In genomic region chr10:24505759-24506158, GRCh38 we compare ENCODE assay signal across 19 cellular contexts.
DNase-seq lines count a peak whose midpoint lies in the region; ATAC-seq, FAIRE-seq and TF ChIP-seq lines count a peak whose summit lies in the region.
"Had no signal": no experiment of that assay in that cellular context is flagged by ENCODE, and none has a peak within 500 bp of the region (broad histone marks: within the 10 kb centered on the region; RNA-seq: fewer than 3 reads in every experiment).

No MANE protein-coding gene starts in this region.

- FAIRE-seq in endothelial cell of umbilical vein (lab: Jason Lieb, UNC) (no peak), pancreas (lab: Jason Lieb, UNC) (no peak)

- no peak overlapping the region for H2AFZ ChIP-seq in endothelial cell of umbilical vein (ENCODE audit: low read depth, low read length)

- TF ChIP-seq CTCF in endothelial cell of umbilical vein (IDR thresholded peaks at IDR 0.05; ENCODE audit: extremely low read depth in 1 of 2, insufficient read depth in 1 of 2, low read depth in 1 of 2, low read length in 2 of 2) (no peak), pancreas (IDR thresholded peaks at IDR 0.05) (no peak), WERI-Rb-1 (IDR thresholded peaks at IDR 0.05; ENCODE audit: low read depth, low read length) (no peak)

- peak; percentile 0 for DNase-seq in DMS153 treated with DMSO at 0.1 percent for 48 hours (lab: John Stamatoyannopoulos, UW; ENCODE audit: unreplicated experiment)
- DNase-seq in DMS153 (lab: John Stamatoyannopoulos, UW), result no peak
- DNase-seq in endothelial cell of umbilical vein (ENCODE audit: low read depth, low spot score), result peak; percentile 33
- DNase-seq in pancreas, result peak in 2 of 6 donors; percentile 36 to 40
- DNase-seq in WERI-Rb-1, result no peak
- DNase-seq in GF-D8 (lab: John Stamatoyannopoulos, UW), result no peak
- DNase-seq: CD8-positive, alpha-beta memory T cell; EL; MG63; NCI-H1092 treated with DMSO at 0.1 percent for 48 hours; NCI-H187 treated with DMSO at 0.1 percent for 48 hours; NCI-H2171 treated with DMSO at 0.1 percent for 48 hours; NCI-H774 had no signal

- 42 to 45% methylated on average over 7 of the region's 7 CpGs for WGBS in pancreas, 2 donors

- H3K9ac ChIP-seq in endothelial cell of umbilical vein (replicated peaks; ENCODE audit: extremely low read depth, insufficient read depth, low read length), result no peak overlapping the region
- H3K9ac ChIP-seq: BLaER1, KMS-11 had no signal

- POLR2A ChIA-PET in endothelial cell of umbilical vein (lab: Charles Lee), result no interaction called here

- H3K9me3 ChIP-seq in endothelial cell of umbilical vein (replicated peaks; ENCODE audit: control insufficient read depth, insufficient read depth, low read length) (no peaks in the 10 kb centered on the region), pancreas (no peaks in the 10 kb centered on the region), WERI-Rb-1 (ENCODE audit: severe bottlenecking) (no peaks in the 10 kb centered on the region)
- H3K9me3 ChIP-seq: MG63 had no signal

- intact Hi-C loops in endothelial cell of umbilical vein (cut with micrococcal nuclease) (no loop called here), pancreas (cut with DNase I) (loop anchor here in 1 of 3 donors (10.0 kb wide), 1 partner anchor 121 kb away; no protein-coding TSS in a partner anchor)

- H3K4me2 ChIP-seq in endothelial cell of umbilical vein (ENCODE audit: insufficient read depth, low read length), result no peak overlapping the region
- H3K4me2 ChIP-seq: BLaER1, KMS-11 had no signal

- TF ChIP-seq RAD21 in Ishikawa (IDR thresholded peaks at IDR 0.05; ENCODE audit: low read depth), result no peak

- no peaks in the 10 kb centered on the region for H3K36me3 ChIP-seq in endothelial cell of umbilical vein (ENCODE audit: control insufficient read depth in 2 of 2, extremely low read depth in 1 of 2, insufficient read depth in 2 of 2, low read length in 2 of 2)
- peaks cover 0 to 8% (median 0%) of the 10 kb centered on the region in 3 donors for H3K36me3 ChIP-seq in pancreas
- H3K36me3 ChIP-seq in WERI-Rb-1, result no peaks in the 10 kb centered on the region
- H3K36me3 ChIP-seq: BLaER1 had no signal

- H3K4me1 ChIP-seq in endothelial cell of umbilical vein (ENCODE audit: control insufficient read depth, extremely low read depth, insufficient read depth, low read length), result no peaks in the 10 kb centered on the region
- H3K4me1 ChIP-seq in pancreas, result no peaks in the 10 kb centered on the region
- H3K4me1 ChIP-seq: BLaER1 had no signal

- dilution Hi-C loops in endothelial cell of umbilical vein (cut with MboI; ENCODE audit: extremely low pct_ligation_motif_present, low sequenced_read_pairs), result no loop called here

- ATAC-seq in pancreas (peak in 3 of 4 donors; percentile 52 to 72 (median 69)), HG02759 (IDR thresholded peaks at IDR 0.05; ENCODE audit: unreplicated experiment) (no peak)
- ATAC-seq: Panc1 had no signal

- TF ChIP-seq EP300 in Ishikawa (IDR thresholded peaks at IDR 0.05; ENCODE audit: borderline replicate concordance), result peak; percentile 45; the same call in 1 of the 2 replicates

- H4K20me1 ChIP-seq in endothelial cell of umbilical vein (replicated peaks; ENCODE audit: control insufficient read depth, extremely low read depth, insufficient read depth, low read length), result no peaks in the 10 kb centered on the region
- H4K20me1 ChIP-seq: BLaER1 had no signal

- H3K79me2 ChIP-seq in endothelial cell of umbilical vein (ENCODE audit: control insufficient read depth, insufficient read depth, low read length), result no peaks in the 10 kb centered on the region

- BruUV-seq in endothelial cell of umbilical vein (replicated peaks; lab: Mats Ljungman, UMichigan), result no TSS peak

- H3K9me1 ChIP-seq in endothelial cell of umbilical vein (replicated peaks; ENCODE audit: control insufficient read depth, extremely low read depth, insufficient read depth, low read length), result no peaks in the 10 kb centered on the region

- CTCF ChIA-PET in endothelial cell of umbilical vein (lab: Charles Lee), result interaction anchor here (1.3 kb wide), 1 partner anchor 12 kb away, joined by 5 read pairs; no protein-coding TSS in a partner anchor

- H3K27ac ChIP-seq in endothelial cell of umbilical vein (ENCODE audit: insufficient read depth, low read depth, low read length) (no peak overlapping the region), pancreas (peak overlapping the region in 2 of 4 donors; percentile 52 to 57), WERI-Rb-1 (no peak overlapping the region)
- H3K27ac ChIP-seq: 22Rv1, BLaER1, KMS-11 had no signal

- H3K27me3 ChIP-seq in endothelial cell of umbilical vein (ENCODE audit: control insufficient read depth in 2 of 2, insufficient read depth in 2 of 2, low read length in 2 of 2), result peaks cover 0 to 2% of the 10 kb centered on the region in 2 experiments
- H3K27me3 ChIP-seq in pancreas, result no peaks in the 10 kb centered on the region
- H3K27me3 ChIP-seq in WERI-Rb-1 (ENCODE audit: insufficient read depth, low read depth, severe bottlenecking), result no peaks in the 10 kb centered on the region
- H3K27me3 ChIP-seq: BLaER1, MG63 had no signal

- no peak for TF ChIP-seq POLR2A in endothelial cell of umbilical vein (IDR thresholded peaks at IDR 0.05; ENCODE audit: low read depth, low read length)

- no peak overlapping the region for H3K4me3 ChIP-seq in endothelial cell of umbilical vein (replicated peaks in 1 of 3; ENCODE audit: insufficient read depth in 1 of 3, low read depth in 1 of 3, low read length in 3 of 3)
- H3K4me3 ChIP-seq in pancreas, result no peak overlapping the region
- no peak overlapping the region for H3K4me3 ChIP-seq in WERI-Rb-1 (ENCODE audit: low read depth, low read length)
- H3K4me3 ChIP-seq: BLaER1, MG63 had no signal

TF ChIP-seq in Ishikawa, 13 proteins besides CTCF, POLR2A, EP300 and RAD21 (continues in another document):
- TF ChIP-seq REST (IDR thresholded peaks at IDR 0.05; ENCODE audit: low read depth) (no peak), TAF1 (IDR thresholded peaks at IDR 0.05; ENCODE audit: low read depth) (no peak), NFIC (IDR thresholded peaks at IDR 0.05) (peak; percentile 68), FOXM1 (IDR thresholded peaks at IDR 0.05; ENCODE audit: borderline replicate concordance, low read depth) (no peak), YY1 (IDR thresholded peaks at IDR 0.05; ENCODE audit: low read depth) (no peak), CEBPB (IDR thresholded peaks at IDR 0.05) (no peak), CREB1 (IDR thresholded peaks at IDR 0.05; ENCODE audit: low read depth) (no peak)

TF ChIP-seq in endothelial cell of umbilical vein, 7 proteins besides CTCF, POLR2A, EP300 and RAD21:
- TF ChIP-seq MYC (IDR thresholded peaks at IDR 0.05; ENCODE audit: low read depth, low read length), result no peak
- TF ChIP-seq POLR2AphosphoS5 (IDR thresholded peaks at IDR 0.05; ENCODE audit: insufficient read depth, low read depth, low read length), result no peak
- TF ChIP-seq JUN (IDR thresholded peaks at IDR 0.05; ENCODE audit: borderline replicate concordance, insufficient read depth, insufficient read length, low read depth), result no peak
- no peak for TF ChIP-seq EZH2 (IDR thresholded peaks at IDR 0.05; ENCODE audit: borderline replicate concordance, low read depth, low read length, severe bottlenecking)
- TF ChIP-seq GATA2 (IDR thresholded peaks at IDR 0.05; ENCODE audit: insufficient read depth, insufficient read length, low read depth, low read length), result no peak
- no peak for TF ChIP-seq MAX (IDR thresholded peaks at IDR 0.05; ENCODE audit: insufficient read depth, insufficient read length)

Comparison
In these comparisons a context has a peak if more than half of its experiments do, and no peak if none do; other contexts are left out.
1. DNase-seq: peak in DMS153 treated with DMSO at 0.1 percent for 48 hours (single experiment) and endothelial cell of umbilical vein (single experiment); none in DMS153 (single experiment), WERI-Rb-1 (single experiment) and GF-D8 (single experiment).